In the genomic region with DNA sequence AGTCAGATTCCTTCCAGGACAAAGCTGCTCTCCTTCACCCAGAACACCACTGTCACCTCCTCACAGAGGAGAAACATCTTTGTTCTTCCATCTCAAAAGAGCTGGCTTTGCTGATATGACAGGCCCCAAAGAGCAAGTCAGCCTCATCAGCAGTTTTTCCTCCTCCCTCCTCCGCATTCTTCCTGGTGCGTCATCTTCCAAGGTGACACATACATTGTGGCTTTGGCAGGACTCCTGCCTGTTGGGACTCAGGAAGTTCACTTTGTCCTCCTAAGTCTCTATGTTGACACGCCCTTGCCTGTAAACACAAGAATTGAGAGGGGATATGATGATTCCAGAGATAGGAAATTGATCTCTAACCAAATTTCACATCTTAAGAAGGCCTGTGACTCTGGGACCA, we compare ENCODE assay signal across 11 cellular contexts. TPM values are rescaled to one million over a fixed set of nuclear protein-coding genes. Genes with fewer than 3 reads are reported as not detected.
A peak's percentile ranks its signal among the peaks of the same experiment; 100 is the strongest.
DNase-seq lines count a peak whose midpoint lies in the region; TF ChIP-seq lines count a peak whose summit lies in the region.
"Not testable (repeated sequence)": the region's sequence is repeated elsewhere in the genome, so short reads cannot be mapped to it uniquely, and the experiment has no call there.
"Had no signal": no experiment of that assay in that cellular context is flagged by ENCODE, and none has a peak within 500 bp of the region (broad histone marks: within the 10 kb centered on the region; RNA-seq: fewer than 3 reads in every experiment).

No MANE protein-coding gene starts in this region.

- TF ChIP-seq EP300 in esophagus muscularis mucosa (IDR thresholded peaks at IDR 0.05) = not testable (repeated sequence)

- H3K36me3 Mint-ChIP-seq in osteocyte (ENCODE audit: unreplicated experiment) = not testable (repeated sequence)

- not testable (repeated sequence) for H3K4me3 Mint-ChIP-seq in osteocyte (ENCODE audit: unreplicated experiment)

- peaks cover 12% of the 10 kb centered on the region for H3K27me3 Mint-ChIP-seq in osteocyte (ENCODE audit: unreplicated experiment)

- intact Hi-C loops in esophagus muscularis mucosa (cut with DNase I) = not testable (repeated sequence)

- H3K36me3 ChIP-seq in ACC112 (ENCODE audit: insufficient read depth, low read length); esophagus muscularis mucosa: not testable (repeated sequence)

- TF ChIP-seq POLR2A in esophagus muscularis mucosa (IDR thresholded peaks at IDR 0.05; ENCODE audit: low read depth) = not testable (repeated sequence)

- H3K4me3 ChIP-seq in ACC112 (ENCODE audit: low read depth, low read length); astrocyte of the cerebellum (ENCODE audit: low read depth, low read length); esophagus muscularis mucosa: not testable (repeated sequence)

- 80% methylated on average over 3 of the region's 3 CpGs for WGBS in esophagus muscularis mucosa

- H3K27ac Mint-ChIP-seq in osteocyte (ENCODE audit: unreplicated experiment) = not testable (repeated sequence)

- H3K79me2 ChIP-seq in ACC112 (ENCODE audit: control insufficient read depth, insufficient read depth, low read length, unreplicated experiment) = not testable (repeated sequence)

- in situ Hi-C loops in astrocyte of the cerebellum (cut with HindIII; ENCODE audit: low sequenced_read_pairs) = not testable (repeated sequence)

- peak overlapping the region; percentile 25 for H2AFZ ChIP-seq in ACC112 (ENCODE audit: low read length, unreplicated experiment)

- not testable (repeated sequence) for H3K9me3 Mint-ChIP-seq in osteocyte (ENCODE audit: unreplicated experiment)

- not testable (repeated sequence) for H3K4me1 ChIP-seq in ACC112 (ENCODE audit: control insufficient read depth, insufficient read depth, low read length, unreplicated experiment); esophagus muscularis mucosa

- not testable (repeated sequence) for H3K4me1 Mint-ChIP-seq in osteocyte (ENCODE audit: unreplicated experiment)

- peak; percentile 17 for DNase-seq in GM04503 (ENCODE audit: low read depth)
- DNase-seq in LHCN-M2 (ENCODE audit: low read depth) = peak; percentile 77
- peak; percentile 69 for DNase-seq in SW480 (ENCODE audit: low spot score)
- peak; percentile 20 for DNase-seq in astrocyte of the cerebellum (ENCODE audit: low read depth)
- DNase-seq in esophagus muscularis mucosa (ENCODE audit: extremely low spot score) = peak; percentile 68
- peak; percentile 37 for DNase-seq in hepatic stellate cell (ENCODE audit: low spot score)
- DNase-seq in osteocyte (ENCODE audit: extremely low spot score, unreplicated experiment) = peak; percentile 42

- H3K9me3 ChIP-seq in esophagus muscularis mucosa = not testable (repeated sequence)

- H3K27ac ChIP-seq in ACC112 (ENCODE audit: low read depth, low read length); esophagus muscularis mucosa (replicated peaks in 1 of 4): not testable (repeated sequence)

- H3K27me3 ChIP-seq in ACC112 (ENCODE audit: insufficient read depth, low read length) = not testable (repeated sequence)
- H3K27me3 ChIP-seq in esophagus muscularis mucosa = peaks cover 0 to 42% (median 0%) of the 10 kb centered on the region in 4 donors

- TF ChIP-seq CTCF in astrocyte of the cerebellum (IDR thresholded peaks at IDR 0.05; ENCODE audit: low read depth, low read length, missing control alignments); esophagus muscularis mucosa (IDR thresholded peaks at IDR 0.05); osteocyte (IDR thresholded peaks at IDR 0.05): not testable (repeated sequence)

RNA-seq across cellular contexts. Expression of gene C22orf42, which starts 23.1 kb away (rescaled TPM):
- total RNA-seq in LHCN-M2 (2014; rRNA removed) (not detected in 2 replicates), esophagus muscularis mucosa (under 1 TPM in 1 of 4 donors, not detected in 3; 0.26 TPM), osteocyte (not detected in 2 replicates)
- 0.04 TPM for polyA plus RNA-seq in LHCN-M2 (2012)
- total RNA-seq: aorta, hepatocyte, mesothelial cell of epicardium had no signal
- polyA plus RNA-seq: aorta, hepatocyte had no signal

Comparison
In these comparisons a context has a peak if more than half of its experiments do, and no peak if none do; other contexts are left out.
1. DNase-seq: peak in every context shown above with its lines; median percentile 77 in LHCN-M2; 69 in SW480; 68 in esophagus muscularis mucosa; 42 in osteocyte; 37 in hepatic stellate cell; 20 in astrocyte of the cerebellum; 17 in GM04503.